28 cellular contexts compared by ENCODE assay signal in the genomic region with DNA sequence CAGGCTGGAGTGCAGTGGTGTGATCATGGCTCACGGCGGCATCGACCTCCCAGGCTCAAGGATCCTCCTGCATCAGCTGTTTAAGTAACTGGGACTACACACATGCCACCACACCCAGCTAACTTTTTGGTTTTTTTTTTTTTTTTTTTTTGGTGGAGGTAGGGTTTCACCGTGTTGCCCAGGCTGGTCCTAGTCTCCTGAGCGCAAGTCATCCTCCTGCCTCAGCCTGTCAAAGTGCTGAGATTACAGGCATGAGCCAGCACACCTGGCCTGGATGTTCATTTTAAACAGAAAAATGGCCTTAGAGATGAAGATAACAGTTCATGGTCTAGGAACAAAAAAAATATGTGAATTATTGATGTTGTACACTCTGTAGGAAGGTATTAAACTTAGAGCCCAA. TPM values are rescaled to one million over a fixed set of nuclear protein-coding genes. Genes with fewer than 3 reads are reported as not detected.
"Had no signal": no experiment of that assay in that cellular context is flagged by ENCODE, and none has a peak within 500 bp of the region (broad histone marks: within the 10 kb centered on the region; RNA-seq: fewer than 3 reads in every experiment).

No MANE protein-coding gene starts in this region.

- DNase-seq: naive thymus-derived CD8-positive, alpha-beta T cell; nephron progenitor cell; nucleus accumbens; pancreas; right cardiac atrium; right lobe of liver; sigmoid colon; small intestine; stimulated activated CD4-positive, alpha-beta T cell treated with anti-CD3 and anti-CD28 coated beads, Interleukin-15, amount 100 ng/mL, for 24 hours; stimulated activated CD4-positive, alpha-beta T cell treated with anti-CD3 and anti-CD28 coated beads, Interleukin-2, amount 100 ng/mL, for 24 hours; stimulated activated CD4-positive, alpha-beta T cell treated with anti-CD3 and anti-CD28 coated beads, Interleukin-2, amount 100 ng/mL, for 48 hours; stimulated activated CD4-positive, alpha-beta T cell treated with anti-CD3 and anti-CD28 coated beads, Interleukin-4, amount 100 ng/mL, for 24 hours; stimulated activated naive B cell treated with anti-CD40 and anti-IgM and Interleukin-4, amounts not matched to agents 10 μg/mL and 1 μg/mL and 100 μg/mL, for 72 hours; stimulated activated naive CD4-positive, alpha-beta T cell treated with Interleukin-2 at 50 U/mL for 16 hours; stomach; thyroid gland; trophoblast cell; upper lobe of left lung; uterus had no signal

- H3K27me3 ChIP-seq: neutrophil, pancreas, right lobe of liver, sigmoid colon, stomach, thyroid gland, tibial nerve, upper lobe of left lung, uterus had no signal

- ATAC-seq: naive thymus-derived CD8-positive, alpha-beta T cell; pancreas; right cardiac atrium; right lobe of liver; stimulated activated effector memory CD8-positive, alpha-beta T cell treated with anti-CD3 and anti-CD28 coated beads, Interleukin-12 subunit alpha, Interleukin-12 subunit beta, amount 100 ng/mL, for 72 hours; stimulated activated naive B cell treated with anti-CD40 and anti-IgM and Interleukin-4, amounts not matched to agents 10 μg/mL and 1 μg/mL and 100 μg/mL, for 72 hours had no signal

- H3K4me1 ChIP-seq: pancreas, prostate gland, stomach, tibial nerve, upper lobe of left lung, uterus had no signal

- H3K27ac ChIP-seq: neutrophil, pancreas, prostate gland, right lobe of liver, sigmoid colon, stomach, thoracic aorta, thyroid gland, tibial nerve, upper lobe of left lung, uterus had no signal

- H3K9me3 ChIP-seq: neutrophil, pancreas, prostate gland, right lobe of liver, sigmoid colon, stomach, thoracic aorta, thyroid gland, tibial nerve, upper lobe of left lung, uterus had no signal

- H3K36me3 ChIP-seq: neutrophil, pancreas, prostate gland, sigmoid colon, thoracic aorta, thyroid gland, uterus had no signal

- H3K4me3 ChIP-seq: pancreas, prostate gland, right lobe of liver, sigmoid colon, stomach, thoracic aorta, thyroid gland, tibial nerve, upper lobe of left lung, uterus had no signal

RNA-seq across cellular contexts. Expression of gene SLC25A18, which starts 13.6 kb away (rescaled TPM):
- total RNA-seq: naive thymus-derived CD8-positive, alpha-beta T cell; natural killer cell treated with Interleukin-12 subunit alpha and Interleukin-12 subunit beta and Interleukin-15 and Interleukin-18, amount 100 ng/mL, for 72 hours; osteocyte; skeletal muscle tissue; thoracic aorta; urinary bladder had no signal
- polyA plus RNA-seq: naive thymus-derived CD8-positive, alpha-beta T cell had no signal
